In genomic region chr15:91268510-91268909, GRCh38 we compare ENCODE assay signal across 11 cellular contexts.
DNase-seq lines count a peak whose midpoint lies in the region; ATAC-seq and TF ChIP-seq lines count a peak whose summit lies in the region.
"Had no signal": no experiment of that assay in that cellular context is flagged by ENCODE, and none has a peak within 500 bp of the region (broad histone marks: within the 10 kb centered on the region; RNA-seq: fewer than 3 reads in every experiment).

No MANE protein-coding gene starts in this region.

- H3K9me3 ChIP-seq in BE2C, result no peaks in the 10 kb centered on the region

- no peaks in the 10 kb centered on the region for H3K9me3 Mint-ChIP-seq in naive thymus-derived CD8-positive, alpha-beta T cell

- peaks cover 20% of the 10 kb centered on the region for H3K27me3 ChIP-seq in BE2C

- ATAC-seq in GM21390 (IDR thresholded peaks at IDR 0.05; ENCODE audit: unreplicated experiment) (no peak), HG03571 (IDR thresholded peaks at IDR 0.05; ENCODE audit: unreplicated experiment) (no peak)
- ATAC-seq in naive thymus-derived CD8-positive, alpha-beta T cell, result no peak

- in situ Hi-C loops in GM13977 (cut with MboI; ENCODE audit: low pct_unique_long_range_greater_than_20kb, low sequenced_read_pairs, unreplicated experiment), result no loop called here

- H3K27me3 Mint-ChIP-seq in naive thymus-derived CD8-positive, alpha-beta T cell, result peaks cover 12 to 32% (median 19%) of the 10 kb centered on the region in 5 donors

- DNase-seq in BE2C, result peak; percentile 39
- DNase-seq in GM13977 (ENCODE audit: low spot score), result no peak
- peak; percentile 54 for DNase-seq in RPMI8226
- no peak for DNase-seq in fibroblast of pulmonary artery (ENCODE audit: low read depth)
- no peak for DNase-seq in putamen (ENCODE audit: low spot score)
- DNase-seq in naive thymus-derived CD8-positive, alpha-beta T cell, result no peak
- DNase-seq: foreskin fibroblast, GDM1, NCI-H345 had no signal

- POLR2A ChIA-PET in naive thymus-derived CD8-positive, alpha-beta T cell (lab: Charles Lee), result no interaction called here

- H3K27ac Mint-ChIP-seq in naive thymus-derived CD8-positive, alpha-beta T cell, result no peak overlapping the region

- H3K36me3 Mint-ChIP-seq in naive thymus-derived CD8-positive, alpha-beta T cell, result no peaks in the 10 kb centered on the region

- H3K4me1 Mint-ChIP-seq in naive thymus-derived CD8-positive, alpha-beta T cell, result peaks cover 0 to 13% (median 5%) of the 10 kb centered on the region in 4 donors

- no peaks in the 10 kb centered on the region for H3K4me1 ChIP-seq in BE2C

- H3K36me3 ChIP-seq in BE2C, result no peaks in the 10 kb centered on the region

- H3K4me3 ChIP-seq in BE2C (ENCODE audit: low read depth, low read length) (no peak overlapping the region), fibroblast of pulmonary artery (replicated peaks; ENCODE audit: low read depth, low read length) (no peak overlapping the region)

- peak; percentile 64 for TF ChIP-seq CTCF in BE2C (IDR thresholded peaks at IDR 0.05; ENCODE audit: low read depth, low read length)
- peak; percentile 43 for TF ChIP-seq CTCF in GM13977 (IDR thresholded peaks at IDR 0.05; ENCODE audit: extremely low read depth, insufficient read depth, missing control alignments)
- peak; percentile 27 for TF ChIP-seq CTCF in fibroblast of pulmonary artery (IDR thresholded peaks at IDR 0.05; ENCODE audit: low read length, missing control alignments)

- no peak overlapping the region for H3K4me3 Mint-ChIP-seq in naive thymus-derived CD8-positive, alpha-beta T cell

Comparison
In these comparisons a context has a peak if more than half of its experiments do, and no peak if none do; other contexts are left out.
1. DNase-seq: peak in BE2C (single experiment) and RPMI8226 (single experiment); none in GM13977 (single experiment), fibroblast of pulmonary artery (single experiment), putamen (single experiment) and naive thymus-derived CD8-positive, alpha-beta T cell (0 of 10).
2. Peak in every context shown above with its lines, with median percentiles within 50 percentile points of each other: CTCF ChIP-seq.